ENCODE assay signal across 8 cellular contexts in genomic region chr3:11394397-11394796, GRCh38.
"Had no signal": no experiment of that assay in that cellular context is flagged by ENCODE, and none has a peak within 500 bp of the region (broad histone marks: within the 10 kb centered on the region; RNA-seq: fewer than 3 reads in every experiment).

No MANE protein-coding gene starts in this region.

- H3K9me3 ChIP-seq: HAP-1 had no signal

- H3K4me3 Mint-ChIP-seq: HFFc6 had no signal

- H2AFZ ChIP-seq: GM23248 had no signal

- ATAC-seq: HCT116 had no signal

- H3K36me3 ChIP-seq: HAP-1 had no signal

- H3K27ac ChIP-seq: GM23248 had no signal

- DNase-seq: GM23248, GOT3, H7, HFFc6, IMR-90 had no signal

- FAIRE-seq: HTR-8/SVneo had no signal

- H3K9ac ChIP-seq: GM23248 had no signal

- H3K4me3 ChIP-seq: GM23248, HAP-1 had no signal

- H3K27ac Mint-ChIP-seq: HFFc6 had no signal
